ENCODE assay signal across 25 cellular contexts in genomic region chr9:38030658-38031057, GRCh38. TPM values are rescaled to one million over a fixed set of nuclear protein-coding genes. Genes with fewer than 3 reads are reported as not detected.
A peak's percentile ranks its signal among the peaks of the same experiment; 100 is the strongest.
DNase-seq lines count a peak whose midpoint lies in the region; ATAC-seq, FAIRE-seq and TF ChIP-seq lines count a peak whose summit lies in the region.
"Had no signal": no experiment of that assay in that cellular context is flagged by ENCODE, and none has a peak within 500 bp of the region (broad histone marks: within the 10 kb centered on the region; RNA-seq: fewer than 3 reads in every experiment).

No MANE protein-coding gene starts in this region.

- no peak overlapping the region for H2AFZ ChIP-seq in HepG2 (ENCODE audit: low read length)

- no peak for TF ChIP-seq CTCF in HepG2 (CRISPR knock-in tag; IDR thresholded peaks at IDR 0.05)
- TF ChIP-seq CTCF in right lobe of liver (IDR thresholded peaks at IDR 0.05), result no peak
- peak; percentile 36 for TF ChIP-seq CTCF in brain microvascular endothelial cell (IDR thresholded peaks at IDR 0.05; ENCODE audit: low read depth, low read length, missing control alignments)
- peak; percentile 8 for TF ChIP-seq CTCF in liver (IDR thresholded peaks at IDR 0.05; ENCODE audit: low read depth, low read length, missing input control)
- no peak for TF ChIP-seq CTCF in CD4-positive, alpha-beta T cell (IDR thresholded peaks at IDR 0.05)

- BruUV-seq in HepG2 (replicated peaks; lab: Mats Ljungman, UMichigan), result no TSS peak

- H3K4me3 ChIP-seq in HepG2 (replicated peaks in 1 of 3; ENCODE audit: insufficient read depth in 1 of 3, low read depth in 2 of 3, low read length in 3 of 3) (no peak overlapping the region), right lobe of liver (no peak overlapping the region), brain microvascular endothelial cell (ENCODE audit: low read depth, low read length) (no peak overlapping the region), liver (ENCODE audit: low read depth in 1 of 3, low read length in 3 of 3) (no peak overlapping the region)

- H3K79me2 ChIP-seq in HepG2 (ENCODE audit: insufficient read depth, low read length), result peaks cover 97% of the 10 kb centered on the region

- no peak overlapping the region for H3K27ac ChIP-seq in HepG2 (ENCODE audit: extremely low read length, insufficient read depth, low read length)
- peak overlapping the region in 1 of 3 donors; percentile 89 for H3K27ac ChIP-seq in right lobe of liver
- H3K27ac ChIP-seq in brain microvascular endothelial cell, result no peak overlapping the region
- H3K27ac ChIP-seq in liver (ENCODE audit: low read depth in 1 of 2, low read length in 2 of 2), result peak overlapping the region in 1 of 2 donors; percentile 66
- H3K27ac ChIP-seq in CD4-positive, alpha-beta T cell (ENCODE audit: low read depth, low read length), result no peak overlapping the region
- H3K27ac ChIP-seq: C4-2B, foreskin keratinocyte, KMS-11 had no signal

- DNase-seq in HepG2 (ENCODE audit: low spot score), result no peak
- DNase-seq in right lobe of liver, result no peak
- DNase-seq in brain microvascular endothelial cell, result no peak
- no peak for DNase-seq in NCI-H1105 (lab: John Stamatoyannopoulos, UW)
- DNase-seq in activated CD4-positive, alpha-beta T cell treated with anti-CD3 and anti-CD28 coated beads for 48 hours, result no peak
- no peak for DNase-seq in CD4-positive, alpha-beta T cell
- no peak for DNase-seq in activated T-helper 1 cell treated with anti-CD3 and anti-CD28 coated beads, Interleukin-12 subunit alpha, Interleukin-12 subunit beta, Interleukin-2, Interleukin-4 antibody, amounts not matched to agents 30 ng/mL and 10 ng/mL and 1 ng/mL, durations not matched to agents 14 hours and 24 hours and 36 hours (ENCODE audit: low spot score)
- DNase-seq: activated CD4-positive, alpha-beta T cell treated with anti-CD3 and anti-CD28 coated beads, Interleukin-2, amount 50 U/mL, for 48 hours; activated naive CD4-positive, alpha-beta T cell treated with anti-CD3 and anti-CD28 coated beads, Interleukin-2, amount 10 ng/mL, durations not matched to agents 7 days and 5 days; aorta; foreskin keratinocyte; GF-D8; mammary epithelial cell; NCI-H1105 treated with DMSO at 0.1 percent for 48 hours; NCI-H2107; NCI-H524 treated with DMSO at 0.1 percent for 48 hours; stimulated activated CD4-positive, alpha-beta T cell treated with anti-CD3 and anti-CD28 coated beads, Interleukin-1b, Interleukin-23, amount 100 ng/mL, for 48 hours; stimulated activated naive CD8-positive, alpha-beta T cell treated with anti-CD3 and anti-CD28 coated beads, Interleukin-15, Interleukin-2, amounts not matched to agents 100 U/mL and 50 U/mL, for 24 hours; T-cell; trophoblast cell had no signal

- H3K4me3 Mint-ChIP-seq in CD4-positive, alpha-beta T cell, result no peak overlapping the region
- H3K4me3 Mint-ChIP-seq in activated T-helper 1 cell treated with anti-CD3 and anti-CD28 coated beads, Interleukin-12 subunit alpha, Interleukin-12 subunit beta, Interleukin-2, Interleukin-4 antibody, amounts not matched to agents 30 ng/mL and 10 ng/mL and 1 ng/mL, durations not matched to agents 14 hours and 24 hours and 36 hours, result no peak overlapping the region
- H3K4me3 Mint-ChIP-seq: activated naive CD4-positive, alpha-beta T cell treated with anti-CD3 and anti-CD28 coated beads, Interleukin-2, amount 10 ng/mL, durations not matched to agents 7 days and 5 days; T-cell had no signal

- 97% methylated on average over 3 of the region's 3 CpGs for WGBS in HepG2 (ENCODE audit: low lambda C conversion rate)
- WGBS in right lobe of liver (ENCODE audit: insufficient coverage, low coverage, low lambda C conversion rate, missing lambda C conversion rate), result 92% methylated on average over 3 of the region's 3 CpGs
- whole genome bisulfite sequencing in liver, result 98% methylated on average over 3 of the region's 3 CpGs

- peaks cover 22% of the 10 kb centered on the region for H4K20me1 ChIP-seq in HepG2 (ENCODE audit: insufficient read depth, low read length)

- H3K27me3 Mint-ChIP-seq in CD4-positive, alpha-beta T cell, result no peaks in the 10 kb centered on the region
- H3K27me3 Mint-ChIP-seq in activated T-helper 1 cell treated with anti-CD3 and anti-CD28 coated beads, Interleukin-12 subunit alpha, Interleukin-12 subunit beta, Interleukin-2, Interleukin-4 antibody, amounts not matched to agents 30 ng/mL and 10 ng/mL and 1 ng/mL, durations not matched to agents 14 hours and 24 hours and 36 hours (ENCODE audit: insufficient read depth), result peaks cover 4% of the 10 kb centered on the region

- TF ChIP-seq EP300 in HepG2 (IDR thresholded peaks at IDR 0.05; ENCODE audit: low read depth in 2 of 2, low read length in 2 of 2) (no peak), HepG2 (CRISPR knock-in tag; IDR thresholded peaks at IDR 0.05; ENCODE audit: borderline replicate concordance) (no peak)

- H3K36me3 Mint-ChIP-seq in CD4-positive, alpha-beta T cell (ENCODE audit: low read depth), result no peaks in the 10 kb centered on the region
- no peaks in the 10 kb centered on the region for H3K36me3 Mint-ChIP-seq in activated T-helper 1 cell treated with anti-CD3 and anti-CD28 coated beads, Interleukin-12 subunit alpha, Interleukin-12 subunit beta, Interleukin-2, Interleukin-4 antibody, amounts not matched to agents 30 ng/mL and 10 ng/mL and 1 ng/mL, durations not matched to agents 14 hours and 24 hours and 36 hours (ENCODE audit: low read depth)
- H3K36me3 Mint-ChIP-seq: activated naive CD4-positive, alpha-beta T cell treated with anti-CD3 and anti-CD28 coated beads, Interleukin-2, amount 10 ng/mL, durations not matched to agents 7 days and 5 days; T-cell had no signal

- no peak overlapping the region for H3K9ac ChIP-seq in HepG2 (ENCODE audit: insufficient read depth, low read depth, low read length)
- no peak overlapping the region for H3K9ac ChIP-seq in liver (ENCODE audit: low read depth in 1 of 2, low read length in 2 of 2)
- H3K9ac ChIP-seq: KMS-11 had no signal

- no peak for TF ChIP-seq POLR2A in HepG2 (IDR thresholded peaks at IDR 0.05; ENCODE audit: insufficient read depth in 1 of 2, low read depth in 2 of 2, low read length in 2 of 2)
- TF ChIP-seq POLR2A in right lobe of liver (IDR thresholded peaks at IDR 0.05), result no peak

- H3K27me3 ChIP-seq in HepG2 (ENCODE audit: control insufficient read depth in 1 of 2, insufficient read depth in 2 of 2, low read length in 2 of 2) (no peaks in the 10 kb centered on the region), right lobe of liver (no peaks in the 10 kb centered on the region), brain microvascular endothelial cell (replicated peaks) (no peaks in the 10 kb centered on the region), liver (ENCODE audit: control insufficient read depth in 4 of 4, insufficient read depth in 4 of 4, low read length in 3 of 4) (no peaks in the 10 kb centered on the region)
- H3K27me3 ChIP-seq in CD4-positive, alpha-beta T cell (ENCODE audit: control insufficient read depth, insufficient read depth, low read length), result no peaks in the 10 kb centered on the region
- H3K27me3 ChIP-seq: foreskin keratinocyte had no signal

- no peaks in the 10 kb centered on the region for H3K9me3 Mint-ChIP-seq in CD4-positive, alpha-beta T cell
- no peaks in the 10 kb centered on the region for H3K9me3 Mint-ChIP-seq in activated T-helper 1 cell treated with anti-CD3 and anti-CD28 coated beads, Interleukin-12 subunit alpha, Interleukin-12 subunit beta, Interleukin-2, Interleukin-4 antibody, amounts not matched to agents 30 ng/mL and 10 ng/mL and 1 ng/mL, durations not matched to agents 14 hours and 24 hours and 36 hours
- H3K9me3 Mint-ChIP-seq: activated naive CD4-positive, alpha-beta T cell treated with anti-CD3 and anti-CD28 coated beads, Interleukin-2, amount 10 ng/mL, durations not matched to agents 7 days and 5 days; T-cell had no signal

- intact Hi-C loops in HepG2 (cut with micrococcal nuclease; ENCODE audit: unreplicated experiment) (no loop called here), right lobe of liver (cut with DNase I) (no loop called here)
- intact Hi-C loops in CD4-positive, alpha-beta T cell (cut with DNase I, micrococcal nuclease), result no loop called here
- intact Hi-C loops in activated T-helper 1 cell treated with anti-CD3 and anti-CD28 coated beads, Interleukin-12 subunit alpha, Interleukin-12 subunit beta, Interleukin-2, Interleukin-4 antibody, amounts not matched to agents 30 ng/mL and 10 ng/mL and 1 ng/mL, durations not matched to agents 14 hours and 24 hours and 36 hours (cut with micrococcal nuclease), result no loop called here

- CTCF ChIA-PET in HepG2 (lab: Yijun Ruan, JAX; ENCODE audit: low intra/inter-chr PET ratio, low total read pairs), result no interaction called here
- CTCF ChIA-PET in CD4-positive, alpha-beta T cell (lab: Charles Lee), result no interaction called here

- no peaks in the 10 kb centered on the region for H3K9me3 ChIP-seq in HepG2 (ENCODE audit: low read length)
- no peaks in the 10 kb centered on the region for H3K9me3 ChIP-seq in right lobe of liver
- H3K9me3 ChIP-seq in liver (ENCODE audit: control insufficient read depth in 4 of 4, low read length in 3 of 4), result no peaks in the 10 kb centered on the region
- H3K9me3 ChIP-seq in CD4-positive, alpha-beta T cell (ENCODE audit: control insufficient read depth, low read length), result no peaks in the 10 kb centered on the region

- no peak overlapping the region for H3K4me2 ChIP-seq in HepG2 (ENCODE audit: low read depth, low read length)
- H3K4me2 ChIP-seq: KMS-11 had no signal

- TF ChIP-seq RAD21 in HepG2 (CRISPR knock-in tag; IDR thresholded peaks at IDR 0.05) (no peak), liver (IDR thresholded peaks at IDR 0.05) (no peak)

- H3K36me3 ChIP-seq in HepG2 (replicated peaks in 1 of 2; ENCODE audit: control insufficient read depth in 1 of 2, insufficient read depth in 2 of 2, low read length in 2 of 2) (peaks cover 0 to 11% of the 10 kb centered on the region in 2 experiments; a peak in 2 of 5 replicates), right lobe of liver (no peaks in the 10 kb centered on the region), brain microvascular endothelial cell (replicated peaks) (no peaks in the 10 kb centered on the region), liver (ENCODE audit: control insufficient read depth in 4 of 4, insufficient read depth in 3 of 4, low read depth in 1 of 4, low read length in 3 of 4) (no peaks in the 10 kb centered on the region)

- FAIRE-seq in HepG2 (lab: Jason Lieb, UNC), result no peak
- FAIRE-seq: keratinocyte had no signal

- in situ Hi-C loops in HepG2 (cut with HindIII; ENCODE audit: extremely low pct_ligation_motif_present, low pct_unique_long_range_greater_than_20kb), result no loop called here
- in situ Hi-C loops in brain microvascular endothelial cell (cut with HindIII; ENCODE audit: low pct_ligation_motif_present, low sequenced_read_pairs), result no loop called here

- ATAC-seq in HepG2 (no peak), right lobe of liver (no peak)
- no peak for ATAC-seq in CD4-positive, alpha-beta T cell (ENCODE audit: poor library complexity)
- ATAC-seq: foreskin keratinocyte; Right ventricle myocardium inferior; stimulated activated naive CD8-positive, alpha-beta T cell treated with anti-CD3 and anti-CD28 coated beads, Interleukin-15, Interleukin-2, amounts not matched to agents 100 U/mL and 50 U/mL, for 24 hours; T-cell had no signal

- POLR2A ChIA-PET in HepG2 (lab: Yijun Ruan, JAX), result interaction anchor here (0.9 kb wide), 1 partner anchor 17 kb away, joined by 3 read pairs; no protein-coding TSS in a partner anchor
- POLR2A ChIA-PET in CD4-positive, alpha-beta T cell (lab: Charles Lee), result no interaction called here

- H3K4me1 ChIP-seq in HepG2 (ENCODE audit: insufficient read depth, low read length) (peaks cover 99% of the 10 kb centered on the region), right lobe of liver (peaks cover 0 to 71% (median 30%) of the 10 kb centered on the region in 4 donors), liver (ENCODE audit: control insufficient read depth in 4 of 4, insufficient read depth in 4 of 4, low read length in 3 of 4) (peaks cover 17 to 78% (median 68%) of the 10 kb centered on the region in 4 donors)

- no peak overlapping the region for H3K27ac Mint-ChIP-seq in CD4-positive, alpha-beta T cell
- H3K27ac Mint-ChIP-seq in activated T-helper 1 cell treated with anti-CD3 and anti-CD28 coated beads, Interleukin-12 subunit alpha, Interleukin-12 subunit beta, Interleukin-2, Interleukin-4 antibody, amounts not matched to agents 30 ng/mL and 10 ng/mL and 1 ng/mL, durations not matched to agents 14 hours and 24 hours and 36 hours, result no peak overlapping the region
- H3K27ac Mint-ChIP-seq: activated naive CD4-positive, alpha-beta T cell treated with anti-CD3 and anti-CD28 coated beads, Interleukin-2, amount 10 ng/mL, durations not matched to agents 7 days and 5 days; T-cell had no signal

- H3K4me1 Mint-ChIP-seq in CD4-positive, alpha-beta T cell (ENCODE audit: low read depth), result no peaks in the 10 kb centered on the region
- H3K4me1 Mint-ChIP-seq in activated T-helper 1 cell treated with anti-CD3 and anti-CD28 coated beads, Interleukin-12 subunit alpha, Interleukin-12 subunit beta, Interleukin-2, Interleukin-4 antibody, amounts not matched to agents 30 ng/mL and 10 ng/mL and 1 ng/mL, durations not matched to agents 14 hours and 24 hours and 36 hours (ENCODE audit: low read depth), result no peaks in the 10 kb centered on the region
- H3K4me1 Mint-ChIP-seq: activated naive CD4-positive, alpha-beta T cell treated with anti-CD3 and anti-CD28 coated beads, Interleukin-2, amount 10 ng/mL, durations not matched to agents 7 days and 5 days had no signal

RNA-seq across cellular contexts. Expression of gene SHB, which starts 38.4 kb away (rescaled TPM):
- 14.7 and 19.4 TPM in 2 replicates for total RNA-seq in HepG2 (2016; rRNA removed; fragmentation: Illumina TruSeq; extraction: Trizol)
- total RNA-seq in HepG2 (2016; cell fraction: cytosol; rRNA removed; fragmentation: Illumina TruSeq; extraction: Trizol; ENCODE audit: low read depth), result 7.3 and 8.2 TPM in 2 replicates
- total RNA-seq in HepG2 (2016; cell fraction: insoluble cytoplasmic fraction; rRNA removed; fragmentation: Illumina TruSeq; extraction: Trizol), result 12.9 and 18.0 TPM in 2 replicates
- total RNA-seq in HepG2 (2016; cell fraction: membrane; rRNA removed; fragmentation: Illumina TruSeq; extraction: Trizol), result 16.0 and 20.4 TPM in 2 replicates
- total RNA-seq in HepG2 (2016; cell fraction: nucleus; rRNA removed; fragmentation: Illumina TruSeq; extraction: Trizol), result 12.0 and 14.5 TPM in 2 replicates
- 20.7 and 25.3 TPM in 2 replicates for polyA plus RNA-seq in HepG2 (2011; rRNA removed)
- 19.8 and 24.1 TPM in 2 replicates for polyA plus RNA-seq in HepG2 (2011; cell fraction: cytosol; rRNA removed)
- polyA plus RNA-seq in HepG2 (2011; cell fraction: nucleus; rRNA removed), result 26.3 and 29.8 TPM in 2 replicates
- polyA plus RNA-seq in HepG2 (2012), result 16.2 and 22.8 TPM in 2 replicates
- polyA plus RNA-seq in HepG2 (2016; cell fraction: cytosol; fragmentation: Illumina TruSeq; extraction: Trizol; ENCODE audit: low read depth), result 9.0 and 11.2 TPM in 2 replicates
- polyA plus RNA-seq in HepG2 (2016; cell fraction: insoluble cytoplasmic fraction; fragmentation: Illumina TruSeq; extraction: Trizol; ENCODE audit: low read depth), result 21.3 and 23.2 TPM in 2 replicates
- polyA plus RNA-seq in HepG2 (2016; cell fraction: membrane; fragmentation: Illumina TruSeq; extraction: Trizol; ENCODE audit: low read depth), result 18.0 and 21.9 TPM in 2 replicates
- 17.6 and 17.8 TPM in 2 replicates for polyA plus RNA-seq in HepG2 (2016; cell fraction: nucleus; fragmentation: Illumina TruSeq; extraction: Trizol; ENCODE audit: insufficient read depth, low read depth)
- polyA minus RNA-seq in HepG2 (2011; rRNA and poly(A)+ RNA removed; ENCODE audit: low replicate concordance), result 8.6 and 37.7 TPM in 2 replicates
- polyA minus RNA-seq in HepG2 (2011; cell fraction: cytosol; rRNA and poly(A)+ RNA removed), result 28.1 and 28.8 TPM in 2 replicates
- polyA minus RNA-seq in HepG2 (2011; cell fraction: nucleus; rRNA and poly(A)+ RNA removed), result 42.1 and 49.2 TPM in 2 replicates
- 10 to 100 TPM; 12.0 to 43.1 (median 21.9) TPM for total RNA-seq in right lobe of liver
- total RNA-seq in liver, result 10 to 100 TPM in 1 of 2 donors, 1 to 10 TPM in 1; 3.4 to 17.3 TPM
- 10 to 100 TPM in 1 of 2 donors, 1 to 10 TPM in 1; 3.6 to 10.4 TPM for polyA plus RNA-seq in liver
- total RNA-seq in CD4-positive, alpha-beta T cell, result 1 to 10 TPM; 1.1 to 1.2 TPM
- total RNA-seq in activated T-helper 1 cell treated with anti-CD3 and anti-CD28 coated beads, Interleukin-12 subunit alpha, Interleukin-12 subunit beta, Interleukin-2, Interleukin-4 antibody, amounts not matched to agents 30 ng/mL and 10 ng/mL and 1 ng/mL, durations not matched to agents 14 hours and 24 hours and 36 hours, result 1.2 and 1.7 TPM in 2 replicates

Comparison
In these comparisons a context has a peak if more than half of its experiments do, and no peak if none do; other contexts are left out.
1. CTCF ChIP-seq: peak in brain microvascular endothelial cell (single experiment) and liver (single experiment); none in HepG2 (single experiment), right lobe of liver (0 of 4) and CD4-positive, alpha-beta T cell (single experiment).